23 cellular contexts compared by ENCODE assay signal in genomic region chr21:28910280-28910887, GRCh38.
"Had no signal": no experiment of that assay in that cellular context is flagged by ENCODE, and none has a peak within 500 bp of the region (broad histone marks: within the 10 kb centered on the region; RNA-seq: fewer than 3 reads in every experiment).

No MANE protein-coding gene starts in this region.

- H3K36me3 ChIP-seq: colonic mucosa, lower lobe of right lung, sigmoid colon, transverse colon had no signal

- H3K4me1 ChIP-seq: body of pancreas, colonic mucosa, lower lobe of right lung, sigmoid colon had no signal

- H3K36me3 Mint-ChIP-seq: activated naive CD8-positive, alpha-beta T cell; mesothelial cell of epicardium; natural killer cell treated with Interleukin-12 subunit alpha and Interleukin-12 subunit beta and Interleukin-15 and Interleukin-18, amount 100 ng/mL, for 72 hours; stimulated activated naive B cell treated with anti-CD40 and anti-IgM and Interleukin-4, amounts not matched to agents 10 μg/mL and 1 μg/mL and 100 μg/mL, for 72 hours; WTC11 had no signal

- FAIRE-seq: islet of Langerhans, TTC549 had no signal

- H3K27ac ChIP-seq: body of pancreas, colonic mucosa, hepatocyte, lower lobe of right lung, transverse colon had no signal

- H3K4me1 Mint-ChIP-seq: activated CD4-positive, alpha-beta T cell treated with anti-CD3 and anti-CD28 coated beads for 36 hours; mesothelial cell of epicardium; stimulated activated naive B cell treated with anti-CD40 and anti-IgM and Interleukin-4, amounts not matched to agents 10 μg/mL and 1 μg/mL and 100 μg/mL, for 72 hours had no signal

- H3K9me3 ChIP-seq: body of pancreas, colonic mucosa, lower lobe of right lung, sigmoid colon, transverse colon had no signal

- H3K4me3 ChIP-seq: body of pancreas, colonic mucosa, hepatocyte, lower lobe of right lung, sigmoid colon, transverse colon had no signal

- H3K9me3 Mint-ChIP-seq: activated T-helper 1 cell treated with anti-CD3 and anti-CD28 coated beads, Interleukin-12 subunit alpha, Interleukin-12 subunit beta, Interleukin-2, Interleukin-4 antibody, amounts not matched to agents 30 ng/mL and 10 ng/mL and 1 ng/mL, durations not matched to agents 14 hours and 24 hours and 36 hours; mesothelial cell of epicardium; natural killer cell treated with Interleukin-12 subunit alpha and Interleukin-12 subunit beta and Interleukin-15 and Interleukin-18, amount 100 ng/mL, for 72 hours; stimulated activated naive B cell treated with anti-CD40 and anti-IgM and Interleukin-4, amounts not matched to agents 10 μg/mL and 1 μg/mL and 100 μg/mL, for 72 hours; T-helper 2 cell treated with Interferon-gamma antibody and Interleukin-4, amounts not matched to agents 5 μg/mL and 100 μg/mL, for 36 hours; WTC11 had no signal

- DNase-seq: activated CD4-positive, alpha-beta T cell treated with anti-CD3 and anti-CD28 coated beads for 36 hours; activated CD4-positive, alpha-beta T cell treated with anti-CD3 and anti-CD28 coated beads, Interleukin-2, amount 50 U/mL, for 48 hours; activated gamma-delta T cell treated with Interleukin-2 at 50 U/mL for 16 hours; amniotic stem cell; body of pancreas; central memory CD4-positive, alpha-beta T cell; colonic mucosa; erythroblast; left cardiac atrium; lower lobe of right lung; sigmoid colon; stimulated activated CD4-positive, alpha-beta T cell treated with anti-CD3 and anti-CD28 coated beads, Interleukin-4, amount 100 ng/mL, for 24 hours; stimulated activated naive B cell treated with anti-CD40 and anti-IgM and Interleukin-4, amounts not matched to agents 10 μg/mL and 1 μg/mL and 100 μg/mL, for 72 hours; transverse colon had no signal

- H3K27me3 ChIP-seq: body of pancreas, colonic mucosa, hepatocyte, sigmoid colon, transverse colon had no signal

- H3K27ac Mint-ChIP-seq: activated CD4-positive, alpha-beta T cell treated with anti-CD3 and anti-CD28 coated beads for 36 hours; activated naive CD8-positive, alpha-beta T cell; activated T-helper 1 cell treated with anti-CD3 and anti-CD28 coated beads, Interleukin-12 subunit alpha, Interleukin-12 subunit beta, Interleukin-2, Interleukin-4 antibody, amounts not matched to agents 30 ng/mL and 10 ng/mL and 1 ng/mL, durations not matched to agents 14 hours and 24 hours and 36 hours; mesothelial cell of epicardium; natural killer cell treated with Interleukin-12 subunit alpha and Interleukin-12 subunit beta and Interleukin-15 and Interleukin-18, amount 100 ng/mL, for 72 hours; stimulated activated naive B cell treated with anti-CD40 and anti-IgM and Interleukin-4, amounts not matched to agents 10 μg/mL and 1 μg/mL and 100 μg/mL, for 72 hours; T-helper 2 cell treated with Interferon-gamma antibody and Interleukin-4, amounts not matched to agents 5 μg/mL and 100 μg/mL, for 36 hours; WTC11 had no signal

- ATAC-seq: activated CD4-positive, alpha-beta T cell treated with anti-CD3 and anti-CD28 coated beads for 36 hours; body of pancreas; left cardiac atrium; lower lobe of right lung; natural killer cell treated with Interleukin-12 subunit alpha and Interleukin-12 subunit beta and Interleukin-15 and Interleukin-18, amount 100 ng/mL, for 72 hours; stimulated activated naive B cell treated with anti-CD40 and anti-IgM and Interleukin-4, amounts not matched to agents 10 μg/mL and 1 μg/mL and 100 μg/mL, for 72 hours; WTC11 had no signal

- H3K4me3 Mint-ChIP-seq: activated CD4-positive, alpha-beta T cell treated with anti-CD3 and anti-CD28 coated beads for 36 hours; activated naive CD8-positive, alpha-beta T cell; activated T-helper 1 cell treated with anti-CD3 and anti-CD28 coated beads, Interleukin-12 subunit alpha, Interleukin-12 subunit beta, Interleukin-2, Interleukin-4 antibody, amounts not matched to agents 30 ng/mL and 10 ng/mL and 1 ng/mL, durations not matched to agents 14 hours and 24 hours and 36 hours; mesothelial cell of epicardium; natural killer cell treated with Interleukin-12 subunit alpha and Interleukin-12 subunit beta and Interleukin-15 and Interleukin-18, amount 100 ng/mL, for 72 hours; stimulated activated naive B cell treated with anti-CD40 and anti-IgM and Interleukin-4, amounts not matched to agents 10 μg/mL and 1 μg/mL and 100 μg/mL, for 72 hours; T-helper 2 cell treated with Interferon-gamma antibody and Interleukin-4, amounts not matched to agents 5 μg/mL and 100 μg/mL, for 36 hours; WTC11 had no signal

- H3K27me3 Mint-ChIP-seq: activated CD4-positive, alpha-beta T cell treated with anti-CD3 and anti-CD28 coated beads for 36 hours had no signal
